Comparison of ENCODE assay signal across 11 cellular contexts in the genomic region with DNA sequence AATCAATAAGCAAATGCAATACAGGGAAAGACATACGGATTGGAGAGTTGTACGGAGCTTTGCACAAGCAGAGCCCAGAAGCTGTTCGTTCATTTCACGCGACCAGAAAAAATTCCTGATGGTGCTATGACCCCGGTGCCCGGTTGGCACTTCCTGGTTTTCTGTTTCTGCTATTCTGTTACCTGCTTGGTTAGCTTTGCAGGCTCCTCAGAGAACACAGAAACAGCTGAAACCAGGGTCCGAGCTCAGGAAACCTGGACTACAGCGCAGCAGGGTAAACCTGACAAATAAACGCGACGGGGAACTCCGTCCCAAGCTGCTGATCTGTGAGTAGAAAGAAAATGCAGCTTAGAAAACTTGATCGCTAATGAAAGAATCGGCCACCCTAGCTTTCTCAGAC. TPM values are rescaled to one million over a fixed set of nuclear protein-coding genes. Genes with fewer than 3 reads are reported as not detected.
DNase-seq lines count a peak whose midpoint lies in the region; ATAC-seq, FAIRE-seq and TF ChIP-seq lines count a peak whose summit lies in the region.
"Had no signal": no experiment of that assay in that cellular context is flagged by ENCODE, and none has a peak within 500 bp of the region (broad histone marks: within the 10 kb centered on the region; RNA-seq: fewer than 3 reads in every experiment).

No MANE protein-coding gene starts in this region.

- H3K9me3 ChIP-seq in HUES6 (ENCODE audit: control insufficient read depth, insufficient read depth, low read depth, low read length) (no peaks in the 10 kb centered on the region), smooth muscle cell (replicated peaks; ENCODE audit: low read depth) (no peaks in the 10 kb centered on the region), MG63 (no peaks in the 10 kb centered on the region)
- H3K9me3 ChIP-seq: adrenal gland had no signal

- H2AFZ ChIP-seq in smooth muscle cell (ENCODE audit: low read depth) = no peak overlapping the region

- ATAC-seq in left lobe of liver = peak; percentile 65
- no peak for ATAC-seq in effector memory CD8-positive, alpha-beta T cell (replicated peaks)
- ATAC-seq: activated CD4-positive, CD25-positive, alpha-beta regulatory T cell treated with anti-CD3 and anti-CD28 coated beads, Interleukin-2, amount 50 U/mL, for 24 hours had no signal

- H3K27ac ChIP-seq in HUES6 (ENCODE audit: low read depth, low read length) (no peak overlapping the region), smooth muscle cell (ENCODE audit: low read depth) (no peak overlapping the region)
- H3K27ac ChIP-seq: adrenal gland had no signal

- no peak overlapping the region for H3K27ac Mint-ChIP-seq in effector memory CD8-positive, alpha-beta T cell

- no peaks in the 10 kb centered on the region for H3K27me3 Mint-ChIP-seq in effector memory CD8-positive, alpha-beta T cell

- 0 out of 2 replicates have a peak, but pooled peaks cover 4% of the 10 kb centered on the region for H3K4me1 ChIP-seq in HUES6 (ENCODE audit: control insufficient read depth, insufficient read depth, low read length)
- no peaks in the 10 kb centered on the region for H3K4me1 ChIP-seq in smooth muscle cell (ENCODE audit: low read depth)
- H3K4me1 ChIP-seq: adrenal gland had no signal

- no peak overlapping the region for H3K9ac ChIP-seq in HUES6 (ENCODE audit: low read length)
- no peak overlapping the region for H3K9ac ChIP-seq in smooth muscle cell (ENCODE audit: low read depth)

- H3K9me3 Mint-ChIP-seq in effector memory CD8-positive, alpha-beta T cell = peaks cover 6 to 11% of the 10 kb centered on the region in 2 donors

- no peaks in the 10 kb centered on the region for H3F3A ChIP-seq in smooth muscle cell (ENCODE audit: low read depth)

- DNase-seq in bronchial epithelial cell (ENCODE audit: low read depth) (no peak), left lobe of liver (ENCODE audit: low spot score) (peak; percentile 57), smooth muscle cell (lab: John Stamatoyannopoulos, UW; ENCODE audit: unreplicated experiment) (no peak), mesenteric fat pad (ENCODE audit: low spot score) (no peak), MG63 (no peak), amniotic stem cell (lab: John Stamatoyannopoulos, UW) (no peak)
- no peak for DNase-seq in effector memory CD8-positive, alpha-beta T cell
- DNase-seq: adrenal gland, NCI-H446 had no signal

- TF ChIP-seq CTCF in bronchial epithelial cell (IDR thresholded peaks at IDR 0.05; ENCODE audit: insufficient read depth, low read length, severe bottlenecking) (no peak), smooth muscle cell (IDR thresholded peaks at IDR 0.05; ENCODE audit: borderline replicate concordance, insufficient read depth, poor library complexity, severe bottlenecking) (no peak)

- WGBS in smooth muscle cell (ENCODE audit: low lambda C conversion rate) = 51% methylated on average over 15 of the region's 15 CpGs

- no peaks in the 10 kb centered on the region for H3K36me3 Mint-ChIP-seq in effector memory CD8-positive, alpha-beta T cell (ENCODE audit: insufficient read depth)

- no peaks in the 10 kb centered on the region for H3K4me1 Mint-ChIP-seq in effector memory CD8-positive, alpha-beta T cell (ENCODE audit: low read depth in 2 of 2)

- peaks cover 96% of the 10 kb centered on the region for H3K27me3 ChIP-seq in HUES6 (ENCODE audit: control insufficient read depth, insufficient read depth, low read length)
- H3K27me3 ChIP-seq in bronchial epithelial cell (ENCODE audit: control insufficient read depth, insufficient read depth, low read length) = peaks cover 6% of the 10 kb centered on the region
- peaks cover 94% of the 10 kb centered on the region for H3K27me3 ChIP-seq in smooth muscle cell (ENCODE audit: low read depth)
- no peaks in the 10 kb centered on the region for H3K27me3 ChIP-seq in MG63

- no peaks in the 10 kb centered on the region for H4K20me1 ChIP-seq in smooth muscle cell (ENCODE audit: low read depth)

- H3K4me3 ChIP-seq in HUES6 (ENCODE audit: low read depth, low read length) (peak overlapping the region; percentile 48; the same call in 1 of the 2 replicates), bronchial epithelial cell (ENCODE audit: low read depth, low read length) (peak overlapping the region; percentile 12), smooth muscle cell (peak overlapping the region; percentile 39), MG63 (no peak overlapping the region; the same call in 1 of the 2 replicates)
- H3K4me3 ChIP-seq: adrenal gland had no signal

- H3K4me2 ChIP-seq in smooth muscle cell = no peak overlapping the region

- no peaks in the 10 kb centered on the region for H3K79me2 ChIP-seq in smooth muscle cell (ENCODE audit: low read depth)

- no peak overlapping the region for H3K4me3 Mint-ChIP-seq in effector memory CD8-positive, alpha-beta T cell

- no peaks in the 10 kb centered on the region for H3K36me3 ChIP-seq in HUES6 (ENCODE audit: control insufficient read depth, insufficient read depth, low read length)
- H3K36me3 ChIP-seq in bronchial epithelial cell (ENCODE audit: control insufficient read depth, insufficient read depth, low read length) = no peaks in the 10 kb centered on the region
- no peaks in the 10 kb centered on the region for H3K36me3 ChIP-seq in smooth muscle cell (ENCODE audit: low read depth)
- H3K36me3 ChIP-seq in MG63 = no peaks in the 10 kb centered on the region
- H3K36me3 ChIP-seq: adrenal gland had no signal

- no peak for FAIRE-seq in bronchial epithelial cell (lab: Jason Lieb, UNC)

RNA-seq across cellular contexts. Expression of a gene that starts 0.9 kb away (rescaled TPM):
- total RNA-seq in bronchial epithelial cell (1.1 and 1.5 TPM in 2 replicates), left lobe of liver (5.7 TPM), smooth muscle cell (not detected in 2 replicates), mesenteric fat pad (4.0 TPM)
- polyA plus RNA-seq in smooth muscle cell = not detected in 2 replicates
- total RNA-seq in MG63 (2014; rRNA removed; shearing (Covaris generic); ENCODE audit: low replicate concordance) = 0.07 and 3.7 TPM in 2 replicates
